In the genomic region with DNA sequence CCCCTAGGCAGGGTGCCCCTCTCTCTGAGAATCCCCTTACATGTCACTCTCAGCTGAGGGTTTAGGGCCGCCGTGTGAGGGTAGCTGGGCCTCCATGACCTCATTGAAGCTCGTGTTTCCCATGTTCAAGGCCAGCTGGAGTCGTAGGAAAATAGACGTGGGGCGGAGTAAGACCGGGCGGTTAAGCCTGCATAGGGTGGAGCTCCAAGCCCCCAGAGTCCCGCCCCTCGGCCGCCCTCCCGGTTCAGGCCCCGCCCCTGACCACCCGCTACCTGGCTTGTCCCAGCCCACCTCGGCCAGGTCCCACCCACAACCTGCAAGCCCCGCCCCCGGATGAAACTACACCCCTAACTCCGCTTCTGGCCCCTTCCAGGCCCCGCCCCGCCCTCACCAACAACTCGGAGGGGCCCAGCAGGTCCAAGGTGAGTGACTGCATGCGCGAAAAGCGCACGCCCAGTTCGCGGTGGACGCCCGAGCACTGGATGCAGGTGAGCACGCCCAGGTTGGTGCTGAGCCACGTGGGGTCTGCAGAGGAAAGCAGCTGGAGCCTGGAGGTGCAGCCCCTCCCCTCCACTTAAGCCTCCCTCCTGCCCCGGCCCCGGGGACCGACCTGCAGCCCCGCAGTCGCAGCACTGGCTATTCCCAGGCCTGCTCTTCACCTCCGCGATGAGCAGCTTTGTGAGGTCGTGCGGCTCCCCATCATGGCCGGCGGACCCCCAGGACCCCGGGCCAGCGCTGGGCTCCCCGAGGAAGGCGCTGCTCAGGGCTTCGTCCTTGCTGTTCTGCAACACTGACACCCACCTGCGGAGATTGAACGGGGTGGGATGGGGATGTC, we compare ENCODE assay signal across 13 cellular contexts. TPM values are rescaled to one million over a fixed set of nuclear protein-coding genes. Genes with fewer than 3 reads are reported as not detected.
DNase-seq lines count a peak whose midpoint lies in the region; ATAC-seq, FAIRE-seq and TF ChIP-seq lines count a peak whose summit lies in the region.
"Had no signal": no experiment of that assay in that cellular context is flagged by ENCODE, and none has a peak within 500 bp of the region (broad histone marks: within the 10 kb centered on the region; RNA-seq: fewer than 3 reads in every experiment).

No MANE protein-coding gene starts in this region.

- H3K9me3 Mint-ChIP-seq in activated naive CD8-positive, alpha-beta T cell treated with anti-CD3 and anti-CD28 coated beads, Interleukin-2, amount 10 ng/mL, durations not matched to agents 7 days and 5 days: no peaks in the 10 kb centered on the region

- 78% methylated on average over 47 to 49 of the region's 49 CpGs for WGBS in heart right ventricle, 2 donors
- WGBS in aorta, 2 donors: 71 to 73% methylated on average over 47 to 49 of the region's 49 CpGs

- H3K27me3 Mint-ChIP-seq in activated naive CD8-positive, alpha-beta T cell treated with anti-CD3 and anti-CD28 coated beads, Interleukin-2, amount 10 ng/mL, durations not matched to agents 7 days and 5 days: peaks cover 12% of the 10 kb centered on the region

- TF ChIP-seq CTCF in heart right ventricle (IDR thresholded peaks at IDR 0.05) (no peak), left ventricle myocardium inferior (IDR thresholded peaks at IDR 0.05; ENCODE audit: borderline replicate concordance) (no peak), lower lobe of right lung (IDR thresholded peaks at IDR 0.05) (no peak), GM10248 (IDR thresholded peaks at IDR 0.05; ENCODE audit: control extremely low read depth, extremely low read depth, low read depth, missing control alignments) (no peak)

- intact Hi-C loops in heart right ventricle (cut with DNase I) (no loop called here), left ventricle myocardium inferior (cut with micrococcal nuclease) (no loop called here), lower lobe of right lung (cut with DNase I) (no loop called here), aorta (cut with DNase I) (no loop called here)

- H3K4me1 ChIP-seq in heart right ventricle (no peaks in the 10 kb centered on the region), left ventricle myocardium inferior (no peaks in the 10 kb centered on the region), lower lobe of right lung (no peaks in the 10 kb centered on the region), aorta (ENCODE audit: control insufficient read depth in 1 of 2, insufficient read depth in 2 of 2, low read length in 2 of 2) (no peaks in the 10 kb centered on the region)
- H3K4me1 ChIP-seq: uterus had no signal

- FAIRE-seq in RCC 7860 (lab: Jason Lieb, UNC): no peak
- FAIRE-seq: endothelial cell of umbilical vein had no signal

- H3K27me3 ChIP-seq in heart right ventricle: no peaks in the 10 kb centered on the region
- H3K27me3 ChIP-seq in left ventricle myocardium inferior (ENCODE audit: low read depth): no peaks in the 10 kb centered on the region
- no peaks in the 10 kb centered on the region for H3K27me3 ChIP-seq in lower lobe of right lung (ENCODE audit: low read depth)
- no peaks in the 10 kb centered on the region for H3K27me3 ChIP-seq in aorta (ENCODE audit: control insufficient read depth in 1 of 2, insufficient read depth in 2 of 2, low read length in 1 of 2)
- H3K27me3 ChIP-seq: uterus had no signal

- no peaks in the 10 kb centered on the region for H3K9me3 ChIP-seq in heart right ventricle
- H3K9me3 ChIP-seq in left ventricle myocardium inferior (replicated peaks): no peaks in the 10 kb centered on the region
- no peaks in the 10 kb centered on the region for H3K9me3 ChIP-seq in lower lobe of right lung
- H3K9me3 ChIP-seq in aorta (ENCODE audit: control insufficient read depth, low read length): no peaks in the 10 kb centered on the region
- H3K9me3 ChIP-seq: uterus had no signal

- H3K4me3 ChIP-seq in heart right ventricle: no peak overlapping the region
- H3K4me3 ChIP-seq in left ventricle myocardium inferior: no peak overlapping the region
- no peak overlapping the region for H3K4me3 ChIP-seq in lower lobe of right lung
- H3K4me3 ChIP-seq in aorta (ENCODE audit: low read length in 2 of 2): no peak overlapping the region
- H3K4me3 ChIP-seq: uterus had no signal

- no peak for DNase-seq in heart right ventricle
- no peak for DNase-seq in left ventricle myocardium inferior
- DNase-seq in activated naive CD8-positive, alpha-beta T cell treated with anti-CD3 and anti-CD28 coated beads, Interleukin-2, amount 10 ng/mL, durations not matched to agents 7 days and 5 days: no peak
- peak; percentile 81 for DNase-seq in lower lobe of right lung
- DNase-seq in aorta: no peak
- no peak for DNase-seq in RCC 7860 (ENCODE audit: low spot score)
- DNase-seq in GM10248 (ENCODE audit: extremely low spot score): no peak
- DNase-seq: mesenchymal stem cell, NCI-H1694, SIG-M5, uterus had no signal

- H3K27ac Mint-ChIP-seq in activated naive CD8-positive, alpha-beta T cell treated with anti-CD3 and anti-CD28 coated beads, Interleukin-2, amount 10 ng/mL, durations not matched to agents 7 days and 5 days: no peak overlapping the region

- peak in 7 of 8 donors; percentile 7 to 48 (median 20) for ATAC-seq in heart right ventricle
- ATAC-seq in activated naive CD8-positive, alpha-beta T cell treated with anti-CD3 and anti-CD28 coated beads, Interleukin-2, amount 10 ng/mL, durations not matched to agents 7 days and 5 days (ENCODE audit: low read depth): peak; percentile 39
- ATAC-seq in lower lobe of right lung: peak; percentile 87 to 93
- ATAC-seq in aorta (ENCODE audit: low FRiP score): peak; percentile 24
- ATAC-seq in HG03039 (IDR thresholded peaks at IDR 0.05; ENCODE audit: unreplicated experiment): no peak

- peaks cover 0 to 99% (median 45%) of the 10 kb centered on the region in 9 donors for H3K36me3 ChIP-seq in heart right ventricle
- peaks cover 100% of the 10 kb centered on the region for H3K36me3 ChIP-seq in left ventricle myocardium inferior
- peaks cover 65% of the 10 kb centered on the region for H3K36me3 ChIP-seq in lower lobe of right lung
- peaks cover 0 to 10% of the 10 kb centered on the region in 2 donors for H3K36me3 ChIP-seq in aorta (ENCODE audit: control insufficient read depth in 1 of 2, insufficient read depth in 2 of 2, low read length in 1 of 2)
- H3K36me3 ChIP-seq: uterus had no signal

- POLR2A ChIA-PET in activated naive CD8-positive, alpha-beta T cell treated with anti-CD3 and anti-CD28 coated beads, Interleukin-2, amount 10 ng/mL, durations not matched to agents 7 days and 5 days (lab: Charles Lee): no interaction called here
- POLR2A ChIA-PET in GM10248 (lab: Yijun Ruan, JAX): no interaction called here

- H3K27ac ChIP-seq in heart right ventricle (no peak overlapping the region), left ventricle myocardium inferior (replicated peaks) (no peak overlapping the region), lower lobe of right lung (peak overlapping the region; percentile 67), aorta (ENCODE audit: low read depth in 1 of 2, low read length in 2 of 2) (no peak overlapping the region)
- H3K27ac ChIP-seq: uterus had no signal

- CTCF ChIA-PET in GM10248 (lab: Yijun Ruan, JAX): interaction anchor here (2.0 kb wide), 1 partner anchor 30 kb away, joined by 5 read pairs; no protein-coding TSS in a partner anchor

- no peak overlapping the region for H3K4me3 Mint-ChIP-seq in activated naive CD8-positive, alpha-beta T cell treated with anti-CD3 and anti-CD28 coated beads, Interleukin-2, amount 10 ng/mL, durations not matched to agents 7 days and 5 days

- no peaks in the 10 kb centered on the region for H3K4me1 Mint-ChIP-seq in activated naive CD8-positive, alpha-beta T cell treated with anti-CD3 and anti-CD28 coated beads, Interleukin-2, amount 10 ng/mL, durations not matched to agents 7 days and 5 days

- H3K36me3 Mint-ChIP-seq in activated naive CD8-positive, alpha-beta T cell treated with anti-CD3 and anti-CD28 coated beads, Interleukin-2, amount 10 ng/mL, durations not matched to agents 7 days and 5 days: no peaks in the 10 kb centered on the region

RNA-seq across cellular contexts. Expression of gene TCEA3, which starts 12.2 kb away (rescaled TPM):
- total RNA-seq in heart right ventricle: 10 to 100 TPM; 56.7 to 93.0 (median 71.8) TPM
- 10 to 100 TPM; 25.1 to 51.4 TPM for polyA plus RNA-seq in heart right ventricle
- 78.6 TPM for total RNA-seq in left ventricle myocardium inferior
- 10 to 100 TPM; 20.4 to 22.6 TPM for total RNA-seq in activated naive CD8-positive, alpha-beta T cell treated with anti-CD3 and anti-CD28 coated beads, Interleukin-2, amount 10 ng/mL, durations not matched to agents 7 days and 5 days
- 41.9 TPM for total RNA-seq in lower lobe of right lung
- 10 to 100 TPM; 25.7 to 51.3 TPM for total RNA-seq in aorta
- polyA plus RNA-seq in aorta: 10 to 100 TPM; 31.2 to 37.3 TPM

RNA-seq across cellular contexts. Expression of gene ASAP3, which starts 47.2 kb away (rescaled TPM):
- total RNA-seq in heart right ventricle: 10 to 100 TPM; 15.5 to 58.4 (median 30.4) TPM
- 10 to 100 TPM; 22.9 to 58.2 TPM for polyA plus RNA-seq in heart right ventricle
- 44.4 TPM for total RNA-seq in left ventricle myocardium inferior
- total RNA-seq in activated naive CD8-positive, alpha-beta T cell treated with anti-CD3 and anti-CD28 coated beads, Interleukin-2, amount 10 ng/mL, durations not matched to agents 7 days and 5 days: 1 to 10 TPM in 1 of 2 experiments, under 1 TPM in 1; 0.50 to 1.3 TPM
- 34.5 TPM for total RNA-seq in lower lobe of right lung
- 10 to 100 TPM; 26.1 to 93.9 TPM for total RNA-seq in aorta
- polyA plus RNA-seq in aorta: 10 to 100 TPM in 1 of 2 donors, 1 to 10 TPM in 1; 7.0 to 16.1 TPM

Comparison
In these comparisons a context has a peak if more than half of its experiments do, and no peak if none do; other contexts are left out.
1. RNA of gene ASAP3, which starts 47.2 kb away (total RNA-seq): 26.1 to 93.9 TPM in aorta, 44.4 TPM in left ventricle myocardium inferior (single experiment), 34.5 TPM in lower lobe of right lung (single experiment) and 15.5 to 58.4 TPM in heart right ventricle; 0.50 to 1.3 TPM in activated naive CD8-positive, alpha-beta T cell treated with anti-CD3 and anti-CD28 coated beads, Interleukin-2, amount 10 ng/mL, durations not matched to agents 7 days and 5 days; every median in the first group is over 4 times any median in the second.